ENCODE assay signal across 23 cellular contexts in the genomic region with DNA sequence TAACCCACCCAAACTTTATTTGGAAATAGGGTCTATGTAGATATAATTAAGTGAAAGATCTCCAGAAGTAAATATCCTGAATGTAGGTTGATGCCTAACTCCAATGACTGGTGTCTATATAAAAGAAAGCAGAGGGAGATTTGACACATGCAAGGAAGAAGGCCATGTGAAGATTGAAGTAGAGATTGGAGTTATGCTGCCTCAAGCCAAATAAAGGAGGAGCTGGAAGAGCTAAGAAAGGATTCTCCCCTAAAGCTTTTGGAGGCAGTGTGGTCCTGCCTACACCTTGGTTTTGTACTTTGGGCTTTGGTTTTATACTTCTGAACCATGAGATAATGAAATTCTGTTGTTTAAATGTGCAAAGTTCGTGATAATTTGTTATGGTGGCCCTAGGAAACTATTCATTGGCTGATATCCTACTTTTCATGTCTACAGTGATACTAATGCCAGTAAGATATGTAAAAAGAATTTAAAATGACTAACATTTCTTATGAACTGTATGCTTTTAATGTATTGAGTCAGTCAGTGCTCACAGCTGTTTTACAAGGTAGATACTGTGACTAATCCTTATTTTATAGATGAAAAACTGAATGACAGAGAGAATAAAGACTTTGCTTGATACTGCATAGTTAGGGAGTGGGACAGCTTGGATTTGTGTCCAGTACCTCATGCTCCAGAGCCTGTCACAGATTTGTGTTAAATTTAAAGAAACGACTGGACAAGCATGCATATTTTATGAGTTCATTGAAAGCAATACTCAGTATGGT. TPM values are rescaled to one million over a fixed set of nuclear protein-coding genes. Genes with fewer than 3 reads are reported as not detected.
"Had no signal": no experiment of that assay in that cellular context is flagged by ENCODE, and none has a peak within 500 bp of the region (broad histone marks: within the 10 kb centered on the region; RNA-seq: fewer than 3 reads in every experiment).

No MANE protein-coding gene starts in this region.

- ATAC-seq: activated T-helper 17 cell treated with anti-CD3 and anti-CD28 coated beads, Interleukin-2, amount 50 U/mL, for 72 hours; body of pancreas; gastroesophageal sphincter; heart left ventricle; left ventricle myocardium superior; stimulated activated naive CD8-positive, alpha-beta T cell treated with anti-CD3 and anti-CD28 coated beads, Interleukin-15, amount 100 ng/mL, for 72 hours had no signal

- H3K27ac ChIP-seq: body of pancreas, gastroesophageal sphincter, heart left ventricle, prostate gland, right atrium auricular region, suprapubic skin, transverse colon, uterus had no signal

- DNase-seq: activated CD4-positive, alpha-beta memory T cell treated with anti-CD3 and anti-CD28 coated beads for 36 hours; activated naive CD4-positive, alpha-beta T cell; activated naive CD8-positive, alpha-beta T cell treated with anti-CD3 and anti-CD28 coated beads, Interleukin-2, amount 10 ng/mL, durations not matched to agents 7 days and 5 days; amygdala; body of pancreas; caudate nucleus; endodermal cell; erythroblast; heart left ventricle; left ventricle myocardium superior; occipital lobe; small intestine; stimulated activated CD4-positive, alpha-beta T cell treated with anti-CD3 and anti-CD28 coated beads, Interleukin-15, amount 100 ng/mL, for 24 hours; stimulated activated CD4-positive, alpha-beta T cell treated with anti-CD3 and anti-CD28 coated beads, Interleukin-2, amount 100 ng/mL, for 48 hours; stimulated activated naive CD8-positive, alpha-beta T cell treated with anti-CD3 and anti-CD28 coated beads, Interleukin-15, amount 100 ng/mL, for 72 hours; T-helper 2 cell; transverse colon; uterus had no signal

- H3K36me3 ChIP-seq: gastroesophageal sphincter, heart left ventricle, prostate gland, right atrium auricular region, suprapubic skin, transverse colon, uterus had no signal

- H3K4me3 ChIP-seq: body of pancreas, gastroesophageal sphincter, heart left ventricle, prostate gland, right atrium auricular region, suprapubic skin, transverse colon, uterus had no signal

- H3K9me3 ChIP-seq: body of pancreas, gastroesophageal sphincter, heart left ventricle, prostate gland, right atrium auricular region, suprapubic skin, transverse colon, uterus had no signal

- H3K27me3 ChIP-seq: body of pancreas, gastroesophageal sphincter, right atrium auricular region, suprapubic skin, transverse colon, uterus had no signal

- H3K4me1 ChIP-seq: body of pancreas, gastroesophageal sphincter, heart left ventricle, prostate gland, right atrium auricular region, suprapubic skin, transverse colon, uterus had no signal

RNA-seq across cellular contexts. Expression of gene RAB40AL, which starts 5.9 kb away (rescaled TPM):
- total RNA-seq: activated CD4-positive, alpha-beta memory T cell treated with anti-CD3 and anti-CD28 coated beads for 36 hours; left ventricle myocardium superior had no signal
